ENCODE assay signal across 3 cellular contexts in genomic region chr10:80543319-80543672, GRCh38. TPM values are rescaled to one million over a fixed set of nuclear protein-coding genes. Genes with fewer than 3 reads are reported as not detected.
"Had no signal": no experiment of that assay in that cellular context is flagged by ENCODE, and none has a peak within 500 bp of the region (broad histone marks: within the 10 kb centered on the region; RNA-seq: fewer than 3 reads in every experiment).

No MANE protein-coding gene starts in this region.

RNA-seq across cellular contexts. Expression of gene SH2D4B, which starts 5.6 kb away (rescaled TPM):
- total RNA-seq: activated B cell treated with CpG ODN at 0.5 μM for 24 hours, cardiac septum had no signal
- polyA plus RNA-seq: aorta had no signal
